16 cellular contexts compared by ENCODE assay signal in genomic region chr12:122371475-122372045, GRCh38. TPM values are rescaled to one million over a fixed set of nuclear protein-coding genes. Genes with fewer than 3 reads are reported as not detected.
DNase-seq lines count a peak whose midpoint lies in the region; ATAC-seq and TF ChIP-seq lines count a peak whose summit lies in the region.
"Had no signal": no experiment of that assay in that cellular context is flagged by ENCODE, and none has a peak within 500 bp of the region (broad histone marks: within the 10 kb centered on the region; RNA-seq: fewer than 3 reads in every experiment).

No MANE protein-coding gene starts in this region.

- in situ Hi-C loops in transverse colon (cut with MboI; ENCODE audit: low pct_ligation_motif_present in 1 of 4, low pct_unique_long_range_greater_than_20kb in 1 of 4, low sequenced_read_pairs in 3 of 4): no loop called here

- intact Hi-C loops in MCF 10A (cut with micrococcal nuclease) (no loop called here), breast epithelium (cut with DNase I; ENCODE audit: low total_unique reads) (no loop called here), transverse colon (cut with DNase I; ENCODE audit: low total_unique reads) (no loop called here), prostate gland (cut with DNase I) (no loop called here)

- no peak overlapping the region for H2BK12ac ChIP-seq in mesenchymal stem cell (ENCODE audit: low read length in 2 of 2)

- peak overlapping the region; percentile 43 for H4K91ac ChIP-seq in mesenchymal stem cell (ENCODE audit: low read length)

- H3K27me3 ChIP-seq in breast epithelium: no peaks in the 10 kb centered on the region
- no peaks in the 10 kb centered on the region for H3K27me3 ChIP-seq in mesenchymal stem cell (ENCODE audit: control insufficient read depth in 1 of 2, insufficient read depth in 1 of 2, low read length in 2 of 2)
- no peaks in the 10 kb centered on the region for H3K27me3 ChIP-seq in transverse colon
- no peaks in the 10 kb centered on the region for H3K27me3 ChIP-seq in prostate gland (replicated peaks; ENCODE audit: insufficient read depth)
- H3K27me3 ChIP-seq: pancreas had no signal

- H3K4me3 ChIP-seq in breast epithelium (no peak overlapping the region), coronary artery (no peak overlapping the region), mesenchymal stem cell (ENCODE audit: insufficient read depth in 1 of 2, low read depth in 1 of 2, low read length in 2 of 2) (no peak overlapping the region), transverse colon (no peak overlapping the region), prostate gland (no peak overlapping the region)
- H3K4me3 ChIP-seq: pancreas, PC-9 had no signal

- CTCF ChIA-PET in MCF 10A (lab: Yijun Ruan, JAX): interaction anchor here (0.7 kb wide), 1 partner anchor 102 kb away, joined by 3 read pairs; no protein-coding TSS in a partner anchor

- no peak overlapping the region for H3K4me2 ChIP-seq in mesenchymal stem cell (ENCODE audit: low read length, poor library complexity, severe bottlenecking)
- H3K4me2 ChIP-seq: PC-9 had no signal

- POLR2A ChIA-PET in MCF 10A (lab: Yijun Ruan, JAX): interaction anchor here (0.6 kb wide), 1 partner anchor 33 kb away, joined by 3 read pairs; no protein-coding TSS in a partner anchor

- no peak for TF ChIP-seq POLR2A in breast epithelium (IDR thresholded peaks at IDR 0.05)
- TF ChIP-seq POLR2A in transverse colon (IDR thresholded peaks at IDR 0.05): no peak
- TF ChIP-seq POLR2A in prostate gland (IDR thresholded peaks at IDR 0.05): no peak

- BruUV-seq in MCF 10A (replicated peaks; lab: Mats Ljungman, UMichigan): no TSS peak

- no peak overlapping the region for H2BK5ac ChIP-seq in mesenchymal stem cell (ENCODE audit: low read depth, low read length, poor library complexity, severe bottlenecking)

- no peak for TF ChIP-seq CTCF in MCF 10A (IDR thresholded peaks at IDR 0.05; ENCODE audit: unreplicated experiment)
- no peak for TF ChIP-seq CTCF in breast epithelium (IDR thresholded peaks at IDR 0.05)
- TF ChIP-seq CTCF in coronary artery (IDR thresholded peaks at IDR 0.05): no peak
- no peak for TF ChIP-seq CTCF in transverse colon (IDR thresholded peaks at IDR 0.05)
- TF ChIP-seq CTCF in prostate gland (IDR thresholded peaks at IDR 0.05): no peak

- H3K18ac ChIP-seq in mesenchymal stem cell (ENCODE audit: low read depth in 1 of 2, low read length in 2 of 2): no peak overlapping the region

- H3K36me3 ChIP-seq in breast epithelium: no peaks in the 10 kb centered on the region
- H3K36me3 ChIP-seq in mesenchymal stem cell (ENCODE audit: control insufficient read depth in 1 of 2, insufficient read depth in 2 of 2, low read depth in 1 of 2, low read length in 2 of 2): peaks cover 9 to 40% of the 10 kb centered on the region in 2 experiments
- H3K36me3 ChIP-seq in transverse colon: peaks cover 0 to 23% (median 5%) of the 10 kb centered on the region in 4 donors
- H3K36me3 ChIP-seq in prostate gland: peaks cover 0 to 4% of the 10 kb centered on the region in 2 donors

- H3K27ac ChIP-seq in breast epithelium (no peak overlapping the region), coronary artery (peak overlapping the region; percentile 37 to 52), mesenchymal stem cell (ENCODE audit: low read length, poor library complexity, severe bottlenecking) (no peak overlapping the region), transverse colon (peak overlapping the region; percentile 35 to 83 (median 54)), prostate gland (no peak overlapping the region)
- H3K27ac ChIP-seq: pancreas, PC-9, WERI-Rb-1 had no signal

- H3K9me3 ChIP-seq in breast epithelium (no peaks in the 10 kb centered on the region), mesenchymal stem cell (ENCODE audit: control insufficient read depth, low read length) (no peaks in the 10 kb centered on the region), transverse colon (no peaks in the 10 kb centered on the region), prostate gland (no peaks in the 10 kb centered on the region)
- H3K9me3 ChIP-seq: pancreas had no signal

- H3K9ac ChIP-seq in mesenchymal stem cell (ENCODE audit: low read length): no peak overlapping the region

- 55% methylated on average over 8 of the region's 8 CpGs for WGBS in mesenchymal stem cell
- WGBS in transverse colon (ENCODE audit: low coverage in 1 of 2), 2 donors: 41 to 72% methylated on average over 5 to 8 of the region's 8 CpGs
- WGBS in prostate gland: 63% methylated on average over 8 of the region's 8 CpGs

- no peak overlapping the region for H3K23ac ChIP-seq in mesenchymal stem cell (ENCODE audit: low read length in 2 of 2)

- peaks cover 13% of the 10 kb centered on the region for H3K79me1 ChIP-seq in mesenchymal stem cell (replicated peaks; ENCODE audit: low read length, poor library complexity, severe bottlenecking)

- no peak overlapping the region for H3K4me3 Mint-ChIP-seq in MCF 10A (ENCODE audit: unreplicated experiment)
- H3K4me3 Mint-ChIP-seq: mesothelial cell of epicardium had no signal

- no peak for ATAC-seq in HG02970 (IDR thresholded peaks at IDR 0.05; ENCODE audit: low FRiP score, unreplicated experiment)

- peaks cover 64% of the 10 kb centered on the region for H3K36me3 Mint-ChIP-seq in MCF 10A (ENCODE audit: insufficient read depth, unreplicated experiment)

- no peak overlapping the region for H3K14ac ChIP-seq in mesenchymal stem cell (ENCODE audit: low read length in 2 of 2)

- H3K9me3 Mint-ChIP-seq in MCF 10A (ENCODE audit: unreplicated experiment): no peaks in the 10 kb centered on the region
- H3K9me3 Mint-ChIP-seq: mesothelial cell of epicardium had no signal

- peaks cover 20% of the 10 kb centered on the region for H3K4me1 Mint-ChIP-seq in MCF 10A (ENCODE audit: insufficient read depth, unreplicated experiment)

- no peak for TF ChIP-seq EP300 in transverse colon (IDR thresholded peaks at IDR 0.05; ENCODE audit: low read depth)

- H4K8ac ChIP-seq in mesenchymal stem cell (ENCODE audit: low read length): no peak overlapping the region

- DNase-seq in MCF 10A (ENCODE audit: unreplicated experiment): no peak
- no peak for DNase-seq in breast epithelium (ENCODE audit: low spot score in 2 of 2)
- no peak for DNase-seq in coronary artery (ENCODE audit: low spot score)
- peak; percentile 57 for DNase-seq in mesenchymal stem cell
- DNase-seq in transverse colon: no peak
- DNase-seq in prostate gland (ENCODE audit: low spot score): no peak
- no peak for DNase-seq in globus pallidus (ENCODE audit: low spot score)
- DNase-seq: islet precursor cell; NCI-H2081 treated with DMSO at 0.1 percent for 48 hours; pancreas; PC-9; stimulated activated CD4-positive, alpha-beta T cell treated with anti-CD3 and anti-CD28 coated beads, Interleukin-12 subunit alpha, Interleukin-12 subunit beta, amount 100 ng/mL, for 4 hours; stimulated activated naive CD4-positive, alpha-beta T cell treated with Interleukin-2 at 50 U/mL for 16 hours; WERI-Rb-1 had no signal

- no peak overlapping the region for H2AFZ ChIP-seq in mesenchymal stem cell (ENCODE audit: low read depth, low read length)
- H2AFZ ChIP-seq: PC-9 had no signal

- H3K27me3 Mint-ChIP-seq in MCF 10A (ENCODE audit: insufficient read depth, unreplicated experiment): no peaks in the 10 kb centered on the region

- H3K27ac Mint-ChIP-seq in MCF 10A (ENCODE audit: low read depth, unreplicated experiment): peak overlapping the region; percentile 7
- H3K27ac Mint-ChIP-seq: mesothelial cell of epicardium had no signal

- no peak overlapping the region for H2AK5ac ChIP-seq in mesenchymal stem cell (ENCODE audit: low read length, severe bottlenecking)

- H2BK15ac ChIP-seq in mesenchymal stem cell (ENCODE audit: low read depth, poor library complexity, severe bottlenecking): no peak overlapping the region

- H3K4me1 ChIP-seq in breast epithelium (no peaks in the 10 kb centered on the region), mesenchymal stem cell (ENCODE audit: control insufficient read depth, insufficient read depth, low read depth, low read length) (peaks cover 6% of the 10 kb centered on the region), transverse colon (peaks cover 11 to 50% (median 22%) of the 10 kb centered on the region in 4 donors), prostate gland (replicated peaks) (no peaks in the 10 kb centered on the region)

- no peak overlapping the region for H2BK120ac ChIP-seq in mesenchymal stem cell (ENCODE audit: low read depth, low read length)

- no peak overlapping the region for H3K4ac ChIP-seq in mesenchymal stem cell (ENCODE audit: low read depth in 1 of 2, low read length in 2 of 2)

RNA-seq across cellular contexts. Expression of gene CLIP1, which starts 50.9 kb away (rescaled TPM):
- total RNA-seq in MCF 10A (2022) (92.6 and 115 TPM in 2 replicates), breast epithelium (100 to 1,000 TPM in 2 of 3 donors, 10 to 100 TPM in 1; 86.9 to 126 (median 108) TPM), transverse colon (100 to 1,000 TPM in 1 of 4 donors, 10 to 100 TPM in 3; 49.2 to 111 (median 88.6) TPM), prostate gland (10 to 100 TPM; 59.9 to 84.1 TPM)
- polyA plus RNA-seq in mesenchymal stem cell (2013, experiment 1 of 2): 49.0 TPM
- 49.6 TPM for polyA plus RNA-seq in mesenchymal stem cell (2013, experiment 2 of 2)

Comparison
In these comparisons a context has a peak if more than half of its experiments do, and no peak if none do; other contexts are left out.
1. H3K27ac ChIP-seq: peak in coronary artery (2 of 2) and transverse colon (4 of 4); none in breast epithelium (0 of 2), mesenchymal stem cell (single experiment) and prostate gland (0 of 2).